Comparison of ENCODE assay signal across 9 cellular contexts in genomic region chr17:79707931-79708891, GRCh38. TPM values are rescaled to one million over a fixed set of nuclear protein-coding genes. Genes with fewer than 3 reads are reported as not detected.
DNase-seq lines count a peak whose midpoint lies in the region; ATAC-seq and TF ChIP-seq lines count a peak whose summit lies in the region.
"Had no signal": no experiment of that assay in that cellular context is flagged by ENCODE, and none has a peak within 500 bp of the region (broad histone marks: within the 10 kb centered on the region; RNA-seq: fewer than 3 reads in every experiment).

No MANE protein-coding gene starts in this region.

- H3K9me3 ChIP-seq in OCI-LY7 (ENCODE audit: low read length): peaks cover 7% of the 10 kb centered on the region; the same call in 1 of the 2 replicates
- no peaks in the 10 kb centered on the region for H3K9me3 ChIP-seq in fibroblast of lung (ENCODE audit: control insufficient read depth, insufficient read depth, low read depth, low read length)
- H3K9me3 ChIP-seq in neutrophil: no peaks in the 10 kb centered on the region
- no peaks in the 10 kb centered on the region for H3K9me3 ChIP-seq in thoracic aorta

- peaks cover 4% of the 10 kb centered on the region for H3K4me1 Mint-ChIP-seq in activated T-cell treated with anti-CD3 and anti-CD28 coated beads, Interleukin-2, amount 50 U/mL, for 24 hours (ENCODE audit: low read depth)

- CTCF ChIA-PET in OCI-LY7 (lab: Charles Lee; ENCODE audit: unreplicated experiment): interaction anchor here (0.6 kb wide), 2 partner anchors 13 to 347 kb away, joined by 3 to 4 read pairs; no protein-coding TSS in a partner anchor

- peaks cover 4% of the 10 kb centered on the region for H3K27me3 Mint-ChIP-seq in activated T-cell treated with anti-CD3 and anti-CD28 coated beads, Interleukin-2, amount 50 U/mL, for 24 hours

- DNase-seq in AG08395 (ENCODE audit: low spot score) (peak; percentile 66), GM19240 (ENCODE audit: insufficient read length, low spot score) (peak; percentile 59), OCI-LY7 (ENCODE audit: low spot score) (peak; percentile 71), fibroblast of lung (ENCODE audit: low read depth in 2 of 2) (peak in 1 of 2 donors; percentile 47), thoracic aorta (ENCODE audit: low spot score) (no peak)
- DNase-seq in activated T-cell treated with anti-CD3 and anti-CD28 coated beads, Interleukin-2, amount 50 U/mL, for 24 hours: peak; percentile 73

- POLR2A ChIA-PET in OCI-LY7 (lab: Charles Lee): no interaction called here

- BruUV-seq in OCI-LY7 (replicated peaks; lab: Mats Ljungman, UMichigan): no TSS peak

- H2AFZ ChIP-seq in OCI-LY7 (ENCODE audit: low read length) (no peak overlapping the region), fibroblast of lung (ENCODE audit: low read length) (no peak overlapping the region)

- H3K27me3 ChIP-seq in fibroblast of lung (ENCODE audit: control insufficient read depth, insufficient read depth, low read length) (no peaks in the 10 kb centered on the region), neutrophil (peaks cover 6% of the 10 kb centered on the region), thoracic aorta (replicated peaks; ENCODE audit: insufficient read depth) (no peaks in the 10 kb centered on the region)

- H3K4me1 ChIP-seq in OCI-LY7 (ENCODE audit: insufficient read depth, low read length, poor library complexity, severe bottlenecking) (peaks cover 14% of the 10 kb centered on the region), fibroblast of lung (ENCODE audit: control insufficient read depth, extremely low read depth, insufficient read depth, low read length) (no peaks in the 10 kb centered on the region), neutrophil (ENCODE audit: control insufficient read depth in 1 of 2, insufficient read depth in 1 of 2, low read depth in 1 of 2, low read length in 1 of 2) (no peaks in the 10 kb centered on the region), thoracic aorta (ENCODE audit: control insufficient read depth in 1 of 2, low read depth in 2 of 2) (no peaks in the 10 kb centered on the region)

- H3K79me2 ChIP-seq in OCI-LY7 (ENCODE audit: insufficient read depth, low read depth, low read length): no peaks in the 10 kb centered on the region
- no peaks in the 10 kb centered on the region for H3K79me2 ChIP-seq in fibroblast of lung (ENCODE audit: control insufficient read depth, insufficient read depth, low read length)

- H3K9ac ChIP-seq in fibroblast of lung (ENCODE audit: insufficient read depth, low read length): no peak overlapping the region

- ATAC-seq in thoracic aorta (ENCODE audit: insufficient number of reproducible peaks, low FRiP score, low read depth): no peak
- ATAC-seq in GM19467 (IDR thresholded peaks at IDR 0.05; ENCODE audit: unreplicated experiment): no peak

- H3K36me3 Mint-ChIP-seq in activated T-cell treated with anti-CD3 and anti-CD28 coated beads, Interleukin-2, amount 50 U/mL, for 24 hours (ENCODE audit: low read depth): no peaks in the 10 kb centered on the region

- no peak overlapping the region for H3K4me3 ChIP-seq in OCI-LY7 (ENCODE audit: low read depth, low read length, poor library complexity, severe bottlenecking)
- no peak overlapping the region for H3K4me3 ChIP-seq in fibroblast of lung (replicated peaks in 1 of 4; ENCODE audit: control extremely low read depth in 1 of 4, insufficient read depth in 1 of 4, low read depth in 3 of 4, low read length in 4 of 4)
- H3K4me3 ChIP-seq in neutrophil (ENCODE audit: low read depth in 1 of 2, low read length in 1 of 2): no peak overlapping the region
- peak overlapping the region; percentile 38 for H3K4me3 ChIP-seq in thoracic aorta

- no peak overlapping the region for H3K4me2 ChIP-seq in OCI-LY7 (ENCODE audit: low read length)
- no peak overlapping the region for H3K4me2 ChIP-seq in fibroblast of lung (ENCODE audit: extremely low read depth, insufficient read depth, low read length)

- TF ChIP-seq CTCF in OCI-LY7 (conservative IDR thresholded peaks at IDR 0.05; ENCODE audit: low read length) (peak; percentile 84), fibroblast of lung (conservative IDR thresholded peaks at IDR 0.05 in 1 of 2, IDR thresholded peaks at IDR 0.05 in 1 of 2; ENCODE audit: low read depth in 1 of 2, low read length in 2 of 2) (peak; percentile 69 to 74), neutrophil (IDR thresholded peaks at IDR 0.05) (peak; percentile 53), thoracic aorta (IDR thresholded peaks at IDR 0.05) (peak; percentile 75)

- no peak overlapping the region for H3K27ac ChIP-seq in OCI-LY7 (ENCODE audit: low read depth, low read length, poor library complexity, severe bottlenecking)
- no peak overlapping the region for H3K27ac ChIP-seq in fibroblast of lung (ENCODE audit: insufficient read depth, low read length)
- H3K27ac ChIP-seq in neutrophil: no peak overlapping the region
- no peak overlapping the region for H3K27ac ChIP-seq in thoracic aorta

- H3K9me3 Mint-ChIP-seq in activated T-cell treated with anti-CD3 and anti-CD28 coated beads, Interleukin-2, amount 50 U/mL, for 24 hours: no peaks in the 10 kb centered on the region

- no peak overlapping the region for H3K27ac Mint-ChIP-seq in activated T-cell treated with anti-CD3 and anti-CD28 coated beads, Interleukin-2, amount 50 U/mL, for 24 hours

- H4K20me1 ChIP-seq in OCI-LY7 (ENCODE audit: insufficient read depth, low read length): no peaks in the 10 kb centered on the region
- H4K20me1 ChIP-seq in fibroblast of lung (ENCODE audit: control insufficient read depth, extremely low read depth, insufficient read depth, low read length): no peaks in the 10 kb centered on the region

- no peaks in the 10 kb centered on the region for H3K9me2 ChIP-seq in OCI-LY7 (ENCODE audit: insufficient read depth, low read length)

- peak overlapping the region; percentile 33 for H3K4me3 Mint-ChIP-seq in activated T-cell treated with anti-CD3 and anti-CD28 coated beads, Interleukin-2, amount 50 U/mL, for 24 hours

- intact Hi-C loops in OCI-LY7 (cut with micrococcal nuclease; ENCODE audit: unreplicated experiment): loop anchor here (2.0 to 5.0 kb wide), 2 partner anchors 95 to 306 kb away; no protein-coding TSS in a partner anchor

- H3K36me3 ChIP-seq in OCI-LY7 (ENCODE audit: insufficient read depth, low read length): no peaks in the 10 kb centered on the region
- no peaks in the 10 kb centered on the region for H3K36me3 ChIP-seq in fibroblast of lung (ENCODE audit: control insufficient read depth, insufficient read depth, low read length)
- no peaks in the 10 kb centered on the region for H3K36me3 ChIP-seq in neutrophil
- H3K36me3 ChIP-seq in thoracic aorta: no peaks in the 10 kb centered on the region

RNA-seq across cellular contexts. Expression of gene ENPP7, which starts 22.5 kb away (rescaled TPM):
- total RNA-seq in OCI-LY7 (2014; rRNA removed; shearing (Covaris generic)): 0.28 and 0.93 TPM in 2 replicates
- total RNA-seq in OCI-LY7 (2022) (0.42 and 0.53 TPM in 2 replicates), fibroblast of lung (not detected in 2 replicates), thoracic aorta (not detected)
- polyA plus RNA-seq in fibroblast of lung: not detected in 2 replicates
- not detected in 2 replicates for polyA plus RNA-seq in fibroblast of lung (2012)
- polyA minus RNA-seq in fibroblast of lung (ENCODE audit: low replicate concordance): not detected in 2 replicates
- total RNA-seq: temporal lobe had no signal
